In genomic region chr3:44926172-44926571, GRCh38 we compare ENCODE assay signal across 1 cellular context.
TF ChIP-seq lines count a peak whose summit lies in the region.

No MANE protein-coding gene starts in this region.

TF ChIP-seq in H1, 55 proteins besides CTCF, POLR2A, EP300 and RAD21:
- TF ChIP-seq BCL11A (IDR thresholded peaks at IDR 0.05; ENCODE audit: low read depth in 2 of 2, low read length in 2 of 2) (no peak), JUND (IDR thresholded peaks at IDR 0.05; ENCODE audit: low read length) (no peak), CBX8 (IDR thresholded peaks at IDR 0.05; ENCODE audit: borderline replicate concordance, low read depth, low read length) (no peak), SIRT6 (IDR thresholded peaks at IDR 0.05; ENCODE audit: low read length) (no peak), BRCA1 (IDR thresholded peaks at IDR 0.05; ENCODE audit: low read depth, low read length) (no peak), SRF (IDR thresholded peaks at IDR 0.05; ENCODE audit: low read depth, low read length) (no peak), GTF2F1 (IDR thresholded peaks at IDR 0.05; ENCODE audit: borderline replicate concordance, low read depth, low read length) (no peak), E2F6 (IDR thresholded peaks at IDR 0.05) (no peak), BACH1 (IDR thresholded peaks at IDR 0.05; ENCODE audit: low read length) (no peak), YY1 (IDR thresholded peaks at IDR 0.05; ENCODE audit: low read depth, low read length) (no peak), RNF2 (IDR thresholded peaks at IDR 0.05; ENCODE audit: borderline replicate concordance, low read depth, low read length, missing control alignments, poor library complexity, severe bottlenecking) (no peak), KDM4A (IDR thresholded peaks at IDR 0.05; ENCODE audit: low read depth, low read length, severe bottlenecking) (no peak), CHD2 (IDR thresholded peaks at IDR 0.05; ENCODE audit: low read length) (no peak), SP4 (IDR thresholded peaks at IDR 0.05; ENCODE audit: low read length) (no peak)
